29 cellular contexts compared by ENCODE assay signal in genomic region chr17:61828694-61829093, GRCh38.
"Had no signal": no experiment of that assay in that cellular context is flagged by ENCODE, and none has a peak within 500 bp of the region (broad histone marks: within the 10 kb centered on the region; RNA-seq: fewer than 3 reads in every experiment).

No MANE protein-coding gene starts in this region.

- H3K4me3 Mint-ChIP-seq: dendritic cell treated with granulocyte-macrophage colony-stimulating factor and Interleukin-4, amounts not matched to agents 40 ng/mL and 50 ng/mL, for 4 days; effector memory CD8-positive, alpha-beta T cell; endodermal cell had no signal

- H3K9me3 Mint-ChIP-seq: dendritic cell treated with granulocyte-macrophage colony-stimulating factor and Interleukin-4, amounts not matched to agents 40 ng/mL and 50 ng/mL, for 4 days; effector memory CD8-positive, alpha-beta T cell had no signal

- H3K4me1 ChIP-seq: colonic mucosa, esophagus muscularis mucosa, gastrocnemius medialis, gastroesophageal sphincter, heart left ventricle, heart right ventricle had no signal

- H3K36me3 ChIP-seq: colonic mucosa, esophagus muscularis mucosa, esophagus squamous epithelium, gastrocnemius medialis, gastroesophageal sphincter, heart left ventricle, heart right ventricle had no signal

- H3K9me3 ChIP-seq: colonic mucosa, esophagus squamous epithelium, gastrocnemius medialis had no signal

- H3K4me3 ChIP-seq: colonic mucosa, coronary artery, dorsolateral prefrontal cortex, esophagus muscularis mucosa, esophagus squamous epithelium, gastrocnemius medialis, gastroesophageal sphincter, heart left ventricle, heart right ventricle, hepatocyte had no signal

- DNase-seq: colonic mucosa; cortex of kidney; dermis blood vessel endothelial cell; dorsolateral prefrontal cortex; effector CD4-positive, alpha-beta T cell; effector CD8-positive, alpha-beta T cell; effector memory CD4-positive, alpha-beta T cell; effector memory CD8-positive, alpha-beta T cell; endodermal cell; erythroblast; esophagus squamous epithelium; foreskin fibroblast; foreskin keratinocyte; foreskin melanocyte; gastrocnemius medialis; glutamatergic neuron; head of caudate nucleus; heart left ventricle; heart right ventricle had no signal

- H3K27me3 Mint-ChIP-seq: dendritic cell treated with granulocyte-macrophage colony-stimulating factor and Interleukin-4, amounts not matched to agents 40 ng/mL and 50 ng/mL, for 4 days; effector memory CD8-positive, alpha-beta T cell had no signal

- H3K4me2 ChIP-seq: hepatocyte had no signal

- H2AFZ ChIP-seq: hepatocyte had no signal

- H3K79me2 ChIP-seq: hepatocyte had no signal

- H3K27ac ChIP-seq: colonic mucosa, coronary artery, dorsolateral prefrontal cortex, epithelial cell of prostate, esophagus muscularis mucosa, esophagus squamous epithelium, foreskin keratinocyte, gastrocnemius medialis, gastroesophageal sphincter, heart left ventricle, heart right ventricle, hepatocyte had no signal

- H3K27me3 ChIP-seq: colonic mucosa, dorsolateral prefrontal cortex, esophagus muscularis mucosa, esophagus squamous epithelium, foreskin keratinocyte, gastrocnemius medialis, gastroesophageal sphincter, heart left ventricle, heart right ventricle, hepatocyte had no signal

- ATAC-seq: effector memory CD8-positive, alpha-beta T cell; esophagus mucosa; foreskin keratinocyte; gastrocnemius medialis; gastroesophageal sphincter; heart left ventricle; heart right ventricle had no signal

- H3K27ac Mint-ChIP-seq: dendritic cell treated with granulocyte-macrophage colony-stimulating factor and Interleukin-4, amounts not matched to agents 40 ng/mL and 50 ng/mL, for 4 days; effector memory CD8-positive, alpha-beta T cell; endodermal cell had no signal

- FAIRE-seq: endometrium, endothelial cell of umbilical vein, frontal cortex had no signal
